ENCODE assay signal across 14 cellular contexts in the genomic region with DNA sequence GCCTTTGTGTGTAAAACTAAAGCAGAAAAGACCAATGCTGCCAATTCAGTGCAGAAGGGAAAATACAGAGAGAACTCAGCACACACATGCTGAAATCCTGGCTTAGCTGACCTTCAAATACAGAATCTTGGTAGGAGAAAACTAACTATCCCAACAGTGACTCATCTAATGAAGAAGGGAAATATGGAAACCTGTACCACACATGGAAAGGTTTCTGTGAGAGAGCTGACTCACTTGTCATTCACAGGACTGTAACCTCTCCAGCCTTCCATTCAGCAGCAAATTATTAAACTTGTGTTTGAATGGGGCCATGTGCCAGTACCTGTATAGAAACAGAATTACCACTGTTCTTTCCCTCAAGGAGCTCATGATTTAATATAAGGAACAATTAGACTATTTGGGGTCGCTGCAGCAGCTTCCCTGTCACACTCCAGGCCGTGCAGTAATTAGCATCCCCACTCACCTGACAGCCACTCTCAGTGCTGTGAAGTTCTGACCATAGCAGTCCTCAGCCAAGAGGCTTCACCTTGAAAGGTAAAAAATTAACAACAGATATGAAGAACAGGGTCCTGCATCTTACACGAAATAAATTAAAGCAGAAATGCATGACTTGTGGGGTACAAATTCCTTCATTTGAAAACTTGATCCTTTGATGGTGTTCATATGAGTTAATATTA.
DNase-seq lines count a peak whose midpoint lies in the region; ATAC-seq, FAIRE-seq and TF ChIP-seq lines count a peak whose summit lies in the region.
"Had no signal": no experiment of that assay in that cellular context is flagged by ENCODE, and none has a peak within 500 bp of the region (broad histone marks: within the 10 kb centered on the region; RNA-seq: fewer than 3 reads in every experiment).

No MANE protein-coding gene starts in this region.

- DNase-seq in AG08396 (ENCODE audit: low spot score) (peak; percentile 3), HTR-8/SVneo (ENCODE audit: insufficient read length, low spot score) (peak; percentile 6), astrocyte of the hippocampus (ENCODE audit: low read depth, low spot score) (peak; percentile 46), iris pigment epithelial cell (ENCODE audit: low read depth) (peak; percentile 62), GM13976 (ENCODE audit: low spot score) (no peak), germinal center (ENCODE audit: low spot score) (no peak)
- DNase-seq: KG1, NCI-H446 treated with DMSO at 0.1 percent for 48 hours, T-helper 17 cell had no signal

- in situ Hi-C loops in GM13976 (cut with MboI; ENCODE audit: low sequenced_read_pairs, unreplicated experiment), result no loop called here

- ATAC-seq in HG03342 (IDR thresholded peaks at IDR 0.05; ENCODE audit: unreplicated experiment) (no peak), GM21825 (IDR thresholded peaks at IDR 0.05; ENCODE audit: unreplicated experiment) (no peak)
- ATAC-seq: activated CD4-positive, CD25-positive, alpha-beta regulatory T cell treated with anti-CD3 and anti-CD28 coated beads, Interleukin-2, amount 50 U/mL, for 24 hours; Panc1; T-helper 17 cell had no signal

- no peak for FAIRE-seq in HTR-8/SVneo (lab: Jason Lieb, UNC)
- FAIRE-seq: H1 had no signal

- no peak for TF ChIP-seq CTCF in GM13976 (IDR thresholded peaks at IDR 0.05; ENCODE audit: borderline replicate concordance, control extremely low read depth, extremely low read depth, insufficient read depth, missing control alignments)

Comparison
In these comparisons a context has a peak if more than half of its experiments do, and no peak if none do; other contexts are left out.
1. DNase-seq: peak in AG08396 (single experiment), HTR-8/SVneo (single experiment), astrocyte of the hippocampus (single experiment) and iris pigment epithelial cell (single experiment); none in GM13976 (single experiment) and germinal center (single experiment).